Comparison of ENCODE assay signal across 9 cellular contexts in the genomic region with DNA sequence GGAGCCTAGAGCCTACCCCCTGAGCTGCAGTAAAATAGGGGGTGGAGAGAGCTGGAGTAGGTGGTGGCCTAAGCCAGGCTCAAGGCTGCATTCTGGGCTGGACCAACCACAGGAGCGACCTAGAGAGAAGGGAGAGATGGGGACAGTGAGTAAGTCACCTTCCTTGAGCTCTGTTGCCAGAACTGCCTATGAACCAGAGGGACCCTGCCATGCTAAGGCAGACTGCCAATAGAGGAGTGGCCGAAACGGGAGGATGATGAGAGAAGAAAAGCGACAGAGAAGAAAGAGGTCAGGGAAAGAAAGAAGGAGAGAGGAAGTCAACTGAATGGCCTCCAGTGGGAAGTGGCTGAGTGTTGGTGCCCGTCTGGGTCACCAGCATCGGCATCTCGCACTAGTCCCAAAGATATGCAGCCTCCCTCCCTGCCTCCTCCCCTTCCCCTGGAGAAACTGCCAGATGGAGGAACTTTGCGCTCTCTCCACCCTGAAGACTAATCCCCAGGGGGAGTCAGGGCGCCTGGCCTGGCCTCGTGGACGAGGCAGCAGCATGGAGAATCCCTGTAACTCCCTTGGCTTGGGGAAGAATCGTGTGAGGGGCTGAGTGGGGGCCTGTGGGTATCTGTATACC. TPM values are rescaled to one million over a fixed set of nuclear protein-coding genes. Genes with fewer than 3 reads are reported as not detected.
DNase-seq lines count a peak whose midpoint lies in the region; ATAC-seq and TF ChIP-seq lines count a peak whose summit lies in the region.
"Had no signal": no experiment of that assay in that cellular context is flagged by ENCODE, and none has a peak within 500 bp of the region (broad histone marks: within the 10 kb centered on the region; RNA-seq: fewer than 3 reads in every experiment).

No MANE protein-coding gene starts in this region.

- ATAC-seq in heart left ventricle (peak in 2 of 4 donors; percentile 3 to 13), HG02678 (IDR thresholded peaks at IDR 0.05; ENCODE audit: unreplicated experiment) (no peak)
- ATAC-seq in activated CD8-positive, alpha-beta T cell treated with anti-CD3 and anti-CD28 coated beads, Interleukin-2, amount 10 ng/mL, durations not matched to agents 7 days and 5 days, result no peak

- POLR2A ChIA-PET in activated CD8-positive, alpha-beta T cell treated with anti-CD3 and anti-CD28 coated beads, Interleukin-2, amount 10 ng/mL, durations not matched to agents 7 days and 5 days (lab: Charles Lee), result interaction anchor here (0.8 to 1.7 kb wide), 7 partner anchors 11 to 90 kb away, joined by 3 to 4 read pairs (median 4); a partner anchor contains a TSS
- POLR2A ChIA-PET in HEK293T (lab: Yijun Ruan, JAX), result interaction anchor here (1.4 kb wide), 1 partner anchor 39 kb away, joined by 3 read pairs; no protein-coding TSS in a partner anchor

- no peaks in the 10 kb centered on the region for H3K27me3 Mint-ChIP-seq in activated CD8-positive, alpha-beta T cell treated with anti-CD3 and anti-CD28 coated beads, Interleukin-2, amount 10 ng/mL, durations not matched to agents 7 days and 5 days (ENCODE audit: low read depth)

- no peak for TF ChIP-seq CTCF in heart left ventricle (IDR thresholded peaks at IDR 0.05)

- CTCF ChIA-PET in activated CD8-positive, alpha-beta T cell treated with anti-CD3 and anti-CD28 coated beads, Interleukin-2, amount 10 ng/mL, durations not matched to agents 7 days and 5 days (lab: Charles Lee), result interaction anchor here (1.0 to 6.2 kb wide), 10 partner anchors 14 to 143 kb away, joined by 3 to 72 read pairs (median 6); a partner anchor contains a TSS
- CTCF ChIA-PET in HEK293T (lab: Yijun Ruan, JAX), result interaction anchor here (1.0 to 1.6 kb wide), 3 partner anchors 39 to 156 kb away, joined by 3 to 5 read pairs (median 4); no protein-coding TSS in a partner anchor

- H3K27ac Mint-ChIP-seq in activated CD8-positive, alpha-beta T cell treated with anti-CD3 and anti-CD28 coated beads, Interleukin-2, amount 10 ng/mL, durations not matched to agents 7 days and 5 days, result peak overlapping the region; percentile 83

- H3K27ac ChIP-seq in heart left ventricle, result peak overlapping the region in 9 of 12 donors; percentile 22 to 76 (median 50)

- peak overlapping the region in 2 of 12 donors; percentile 28 to 33 for H3K4me3 ChIP-seq in heart left ventricle
- no peak overlapping the region for H3K4me3 ChIP-seq in mucosa of stomach (ENCODE audit: low read length)

- peak overlapping the region; percentile 65 for H3K4me3 Mint-ChIP-seq in activated CD8-positive, alpha-beta T cell treated with anti-CD3 and anti-CD28 coated beads, Interleukin-2, amount 10 ng/mL, durations not matched to agents 7 days and 5 days

- H3K36me3 ChIP-seq in heart left ventricle (no peaks in the 10 kb centered on the region), mucosa of stomach (ENCODE audit: control insufficient read depth, insufficient read depth, low read length) (no peaks in the 10 kb centered on the region)

- intact Hi-C loops in heart left ventricle (cut with DNase I), result loop anchor here in 9 of 10 donors (2.0 to 5.0 kb wide), 7 partner anchors 36 to 111 kb away; no protein-coding TSS in a partner anchor
- intact Hi-C loops in cardiac septum (cut with DNase I), result loop anchor here (1.0 kb wide), 1 partner anchor 40 kb away; no protein-coding TSS in a partner anchor

- WGBS in heart left ventricle, 4 donors, result 35 to 51% (median 50%) methylated on average over 12 of the region's 12 CpGs

- H3K9me3 Mint-ChIP-seq in activated CD8-positive, alpha-beta T cell treated with anti-CD3 and anti-CD28 coated beads, Interleukin-2, amount 10 ng/mL, durations not matched to agents 7 days and 5 days (ENCODE audit: insufficient read depth), result no peaks in the 10 kb centered on the region

- peaks cover 41% of the 10 kb centered on the region for H3K36me3 Mint-ChIP-seq in activated CD8-positive, alpha-beta T cell treated with anti-CD3 and anti-CD28 coated beads, Interleukin-2, amount 10 ng/mL, durations not matched to agents 7 days and 5 days (ENCODE audit: low read depth)

- H3K27me3 ChIP-seq in heart left ventricle (no peaks in the 10 kb centered on the region), mucosa of stomach (ENCODE audit: control insufficient read depth, insufficient read depth, low read length) (no peaks in the 10 kb centered on the region)

- no peak for TF ChIP-seq POLR2A in heart left ventricle (IDR thresholded peaks at IDR 0.05)

- peaks cover 0 to 59% (median 15%) of the 10 kb centered on the region in 12 donors for H3K4me1 ChIP-seq in heart left ventricle
- peaks cover 34% of the 10 kb centered on the region for H3K4me1 ChIP-seq in mucosa of stomach (ENCODE audit: control insufficient read depth, insufficient read depth, low read length)

- DNase-seq in heart left ventricle (peak in 1 of 5 donors; percentile 36), cardiac septum (ENCODE audit: low spot score) (no peak), HEK293T (ENCODE audit: extremely low spot score) (no peak), NCI-H446 treated with DMSO at 0.1 percent for 48 hours (lab: John Stamatoyannopoulos, UW) (no peak), ureter (ENCODE audit: low spot score) (no peak)
- no peak for DNase-seq in activated CD8-positive, alpha-beta T cell treated with anti-CD3 and anti-CD28 coated beads, Interleukin-2, amount 10 ng/mL, durations not matched to agents 7 days and 5 days
- DNase-seq: COR-L47 had no signal

- H3K9ac ChIP-seq in mucosa of stomach (ENCODE audit: low read length), result peak overlapping the region; percentile 22

- peaks cover 62% of the 10 kb centered on the region for H3K4me1 Mint-ChIP-seq in activated CD8-positive, alpha-beta T cell treated with anti-CD3 and anti-CD28 coated beads, Interleukin-2, amount 10 ng/mL, durations not matched to agents 7 days and 5 days (ENCODE audit: low read depth)

- H3K9me3 ChIP-seq in heart left ventricle (no peaks in the 10 kb centered on the region), mucosa of stomach (ENCODE audit: control insufficient read depth, low read length) (no peaks in the 10 kb centered on the region)

TF ChIP-seq in HEK293T, 16 proteins besides CTCF, POLR2A, EP300 and RAD21:
- TF ChIP-seq CTBP1 (IDR thresholded peaks at IDR 0.05; ENCODE audit: borderline replicate concordance), result no peak
- TF ChIP-seq SP1 (IDR thresholded peaks at IDR 0.05), result no peak
- TF ChIP-seq BHLHE40 (IDR thresholded peaks at IDR 0.05; ENCODE audit: borderline replicate concordance), result no peak
- TF ChIP-seq HDGF (IDR thresholded peaks at IDR 0.05; ENCODE audit: borderline replicate concordance), result no peak
- no peak for TF ChIP-seq NFRKB (IDR thresholded peaks at IDR 0.05)
- no peak for TF ChIP-seq FOXA1 (IDR thresholded peaks at IDR 0.05)
- TF ChIP-seq ARNT (IDR thresholded peaks at IDR 0.05), result no peak
- no peak for TF ChIP-seq SUZ12 (IDR thresholded peaks at IDR 0.05)
- no peak for TF ChIP-seq L3MBTL2 (conservative IDR thresholded peaks at IDR 0.05)
- no peak for TF ChIP-seq ELF4 (IDR thresholded peaks at IDR 0.05)
- TF ChIP-seq FOXK2 (IDR thresholded peaks at IDR 0.05), result no peak

RNA-seq across cellular contexts. Expression of a gene that starts 28.8 kb away (rescaled TPM):
- total RNA-seq in heart left ventricle, result 10 to 100 TPM in 1 of 9 donors, 1 to 10 TPM in 8; 1.8 to 13.7 (median 3.2) TPM
- 1 to 10 TPM; 1.3 to 5.3 TPM for polyA plus RNA-seq in heart left ventricle
- total RNA-seq in cardiac septum, result 3.7 TPM
- 10 to 100 TPM; 38.2 to 39.0 TPM for total RNA-seq in activated CD8-positive, alpha-beta T cell treated with anti-CD3 and anti-CD28 coated beads, Interleukin-2, amount 10 ng/mL, durations not matched to agents 7 days and 5 days
- 28.7 TPM for total RNA-seq in ureter
